ENCODE assay signal across 8 cellular contexts in the genomic region with DNA sequence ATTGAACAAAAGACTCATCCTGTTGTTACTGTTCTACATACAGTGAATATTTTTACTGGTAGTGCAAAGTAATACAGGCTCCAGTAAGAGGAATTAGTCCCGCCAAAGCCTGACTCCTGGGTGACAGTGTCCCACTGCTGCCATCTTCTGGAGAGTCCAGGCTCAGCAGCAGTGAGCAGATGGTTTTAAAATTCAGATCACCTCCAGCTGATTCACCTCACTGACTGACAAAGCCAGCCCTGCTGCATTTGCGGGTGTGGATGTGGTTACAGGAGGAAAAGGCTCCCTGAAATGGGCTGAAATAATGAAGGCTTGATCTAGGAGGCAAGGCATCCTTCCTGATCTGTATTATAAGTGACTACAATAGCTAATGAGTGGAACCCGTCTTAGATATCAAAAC. TPM values are rescaled to one million over a fixed set of nuclear protein-coding genes. Genes with fewer than 3 reads are reported as not detected.
A peak's percentile ranks its signal among the peaks of the same experiment; 100 is the strongest.
DNase-seq lines count a peak whose midpoint lies in the region; ATAC-seq and TF ChIP-seq lines count a peak whose summit lies in the region.

No MANE protein-coding gene starts in this region.

- no peaks in the 10 kb centered on the region for H3K9me2 ChIP-seq in OCI-LY1 (ENCODE audit: low read depth, low read length)

- H3K36me3 ChIP-seq in OCI-LY1 (ENCODE audit: insufficient read depth, low read length) (no peaks in the 10 kb centered on the region), esophagus squamous epithelium (no peaks in the 10 kb centered on the region)

- intact Hi-C loops in esophagus squamous epithelium (cut with DNase I): no loop called here
- intact Hi-C loops in natural killer cell (cut with micrococcal nuclease): no loop called here

- no peaks in the 10 kb centered on the region for H3K4me1 Mint-ChIP-seq in natural killer cell

- no peak overlapping the region for H3K27ac Mint-ChIP-seq in natural killer cell

- no peak overlapping the region for H3K4me3 Mint-ChIP-seq in natural killer cell

- no peak for TF ChIP-seq POLR2A in esophagus squamous epithelium (IDR thresholded peaks at IDR 0.05)

- TF ChIP-seq CTCF in C4-2B (conservative IDR thresholded peaks at IDR 0.05) (peak; percentile 100), OCI-LY1 (IDR thresholded peaks at IDR 0.05; ENCODE audit: low read length) (peak; percentile 86), esophagus squamous epithelium (IDR thresholded peaks at IDR 0.05) (peak; percentile 38 to 73 (median 66)), natural killer cell (IDR thresholded peaks at IDR 0.05) (peak; percentile 68)

- H3K9me3 Mint-ChIP-seq in natural killer cell: no peaks in the 10 kb centered on the region

- H3K27me3 Mint-ChIP-seq in natural killer cell (ENCODE audit: low read depth in 2 of 2): peaks cover 12 to 19% of the 10 kb centered on the region in 2 donors

- no peaks in the 10 kb centered on the region for H3K79me2 ChIP-seq in OCI-LY1 (ENCODE audit: insufficient read depth, low read length)

- no peaks in the 10 kb centered on the region for H3F3A ChIP-seq in OCI-LY1 (ENCODE audit: insufficient read depth, low read length)

- no peak overlapping the region; the same call in 1 of the 2 replicates for H3K27ac ChIP-seq in C4-2B
- no peak overlapping the region for H3K27ac ChIP-seq in OCI-LY1 (ENCODE audit: low read depth, low read length, poor library complexity, severe bottlenecking)
- no peak overlapping the region for H3K27ac ChIP-seq in esophagus squamous epithelium
- peak overlapping the region; percentile 14 for H3K27ac ChIP-seq in substantia nigra (ENCODE audit: low read depth, low read length, poor library complexity, severe bottlenecking)

- no peaks in the 10 kb centered on the region for H4K20me1 ChIP-seq in OCI-LY1 (ENCODE audit: insufficient read depth, low read length)

- ATAC-seq in GM19328 (IDR thresholded peaks at IDR 0.05; ENCODE audit: unreplicated experiment) (peak; percentile 58), natural killer cell (peak; percentile 64 to 83 (median 70))

- no peaks in the 10 kb centered on the region for H3K4me1 ChIP-seq in OCI-LY1 (ENCODE audit: insufficient read depth, low read length, severe bottlenecking)
- no peaks in the 10 kb centered on the region for H3K4me1 ChIP-seq in esophagus squamous epithelium

- WGBS in esophagus squamous epithelium, 2 donors: 17 to 26% methylated on average over 3 of the region's 3 CpGs

- H3K4me3 ChIP-seq in OCI-LY1 (ENCODE audit: low read depth, low read length, poor library complexity, severe bottlenecking): no peak overlapping the region
- no peak overlapping the region for H3K4me3 ChIP-seq in esophagus squamous epithelium

- H2AFZ ChIP-seq in OCI-LY1 (ENCODE audit: low read length): no peak overlapping the region

- no peaks in the 10 kb centered on the region for H3K27me3 ChIP-seq in OCI-LY1 (ENCODE audit: insufficient read depth, low read length)
- H3K27me3 ChIP-seq in esophagus squamous epithelium: peaks cover 0 to 42% (median 0%) of the 10 kb centered on the region in 4 donors

- DNase-seq in HuH-7 (ENCODE audit: low spot score) (peak; percentile 63), activated T-cell treated with anti-CD3 and anti-CD28 coated beads for 4 hours (peak; percentile 36), esophagus squamous epithelium (lab: John Stamatoyannopoulos, UW) (no peak), natural killer cell (peak; percentile 25), substantia nigra (lab: John Stamatoyannopoulos, UW) (peak in 48 of 49 donors; percentile 8 to 87 (median 66))

- no peak overlapping the region for H3K9ac ChIP-seq in OCI-LY1 (ENCODE audit: low read length)

- no peak overlapping the region for H3K4me2 ChIP-seq in OCI-LY1 (ENCODE audit: low read length)

- no peaks in the 10 kb centered on the region for H3K36me3 Mint-ChIP-seq in natural killer cell

- H3K9me3 ChIP-seq in OCI-LY1 (ENCODE audit: low read length): no peaks in the 10 kb centered on the region
- no peaks in the 10 kb centered on the region for H3K9me3 ChIP-seq in esophagus squamous epithelium

RNA-seq across cellular contexts. Expression of a gene that starts 18.3 kb away (rescaled TPM):
- total RNA-seq in esophagus squamous epithelium: under 1 TPM; 0.12 to 0.23 (median 0.21) TPM
- total RNA-seq in natural killer cell: under 1 TPM; 0.18 to 0.21 (median 0.20) TPM

RNA-seq across cellular contexts. Expression of a gene that starts 57.9 kb away (rescaled TPM):
- not detected for total RNA-seq in esophagus squamous epithelium
- not detected for total RNA-seq in natural killer cell
